Comparison of ENCODE assay signal across 26 cellular contexts in the genomic region with DNA sequence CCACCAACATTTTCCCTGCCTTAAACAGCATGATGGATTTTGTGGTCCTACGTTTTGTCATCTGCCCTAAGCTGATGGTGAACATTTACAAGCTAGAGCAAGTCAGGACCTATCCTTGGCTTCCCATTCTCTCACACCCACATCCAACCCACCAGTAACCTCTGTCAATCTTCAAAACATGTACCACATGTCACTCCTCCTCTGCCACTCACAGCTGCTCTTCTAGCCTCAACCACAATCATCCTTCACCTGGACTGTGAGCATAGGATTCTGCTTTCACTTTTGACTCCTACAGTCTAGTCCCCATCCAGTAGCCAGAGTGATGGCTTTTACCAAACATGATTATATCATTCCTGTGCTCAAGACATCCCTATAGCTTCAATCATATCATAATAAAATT.
"Had no signal": no experiment of that assay in that cellular context is flagged by ENCODE, and none has a peak within 500 bp of the region (broad histone marks: within the 10 kb centered on the region; RNA-seq: fewer than 3 reads in every experiment).

No MANE protein-coding gene starts in this region.

- DNase-seq: colonic mucosa; effector CD8-positive, alpha-beta T cell; endodermal cell; foreskin fibroblast; hypothalamus; immature natural killer cell; islet precursor cell; kidney glomerular epithelial cell; left colon; left ventricle myocardium inferior; lower lobe of right lung; naive thymus-derived CD8-positive, alpha-beta T cell; nephron progenitor cell; nucleus accumbens; psoas muscle; right cardiac atrium; sigmoid colon; stimulated activated CD4-positive, alpha-beta T cell treated with anti-CD3 and anti-CD28 coated beads, Interleukin-2, amount 100 ng/mL, for 24 hours; stimulated activated CD4-positive, alpha-beta T cell treated with anti-CD3 and anti-CD28 coated beads, Interleukin-4, amount 100 ng/mL, for 24 hours; stimulated activated naive CD4-positive, alpha-beta T cell treated with Interleukin-2 at 50 U/mL for 16 hours; stomach; testis; tibial artery had no signal

- ATAC-seq: esophagus mucosa; left colon; lower lobe of right lung; naive thymus-derived CD8-positive, alpha-beta T cell; psoas muscle; right cardiac atrium; stimulated activated effector memory CD8-positive, alpha-beta T cell treated with anti-CD3 and anti-CD28 coated beads, Interleukin-12 subunit alpha, Interleukin-12 subunit beta, amount 100 ng/mL, for 72 hours had no signal

- H3K9me3 ChIP-seq: colonic mucosa, lower lobe of right lung, psoas muscle, testis, tibial artery had no signal

- H3K27me3 ChIP-seq: colonic mucosa, sigmoid colon, stomach, testis, tibial artery had no signal

- H3K27ac ChIP-seq: colonic mucosa, epithelial cell of prostate, left ventricle myocardium inferior, lower lobe of right lung, psoas muscle, sigmoid colon, stomach, testis, tibial artery had no signal

- H3K4me1 ChIP-seq: colonic mucosa, left ventricle myocardium inferior, lower lobe of right lung, psoas muscle, sigmoid colon, stomach, testis, tibial artery had no signal

- H3K4me3 ChIP-seq: colonic mucosa, left ventricle myocardium inferior, lower lobe of right lung, psoas muscle, sigmoid colon, stomach, testis, tibial artery had no signal

- H3K36me3 ChIP-seq: colonic mucosa, left ventricle myocardium inferior, lower lobe of right lung, sigmoid colon, stomach, tibial artery had no signal
